ENCODE assay signal across 9 cellular contexts in genomic region chr3:50242778-50243551, GRCh38. TPM values are rescaled to one million over a fixed set of nuclear protein-coding genes. Genes with fewer than 3 reads are reported as not detected.
DNase-seq lines count a peak whose midpoint lies in the region; ATAC-seq and TF ChIP-seq lines count a peak whose summit lies in the region.
"Had no signal": no experiment of that assay in that cellular context is flagged by ENCODE, and none has a peak within 500 bp of the region (broad histone marks: within the 10 kb centered on the region; RNA-seq: fewer than 3 reads in every experiment).

No MANE protein-coding gene starts in this region.

- no peak overlapping the region for H3K4me3 ChIP-seq in GM06990 (replicated peaks; ENCODE audit: low read depth, low read length)
- peak overlapping the region; percentile 51 for H3K4me3 ChIP-seq in coronary artery
- no peak overlapping the region for H3K4me3 ChIP-seq in lung
- no peak overlapping the region for H3K4me3 ChIP-seq in thymus (ENCODE audit: low read length)
- H3K4me3 ChIP-seq in BE2C (ENCODE audit: low read depth, low read length): no peak overlapping the region

- H3K9me3 ChIP-seq in lung (ENCODE audit: control insufficient read depth in 2 of 2, insufficient read depth in 1 of 2, low read length in 1 of 2) (no peaks in the 10 kb centered on the region), thymus (ENCODE audit: control insufficient read depth) (no peaks in the 10 kb centered on the region), BE2C (no peaks in the 10 kb centered on the region)

- H3K4me1 ChIP-seq in lung (ENCODE audit: control insufficient read depth in 2 of 2, insufficient read depth in 2 of 2, low read length in 2 of 2) (peaks cover 7 to 57% of the 10 kb centered on the region in 2 donors), thymus (ENCODE audit: control insufficient read depth, insufficient read depth, low read length) (peaks cover 42% of the 10 kb centered on the region), BE2C (peaks cover 4% of the 10 kb centered on the region)

- DNase-seq in GM06990 (ENCODE audit: extremely low read depth, insufficient read length): peak; percentile 52
- DNase-seq in SKM-1 treated with dmso at 0.1 percent for 144 hours (lab: John Stamatoyannopoulos, UW; ENCODE audit: unreplicated experiment): peak; percentile 96
- DNase-seq in coronary artery (ENCODE audit: low spot score): no peak
- peak; percentile 80 for DNase-seq in lung (ENCODE audit: low spot score)
- DNase-seq in BE2C: no peak
- DNase-seq in GM19238 (ENCODE audit: insufficient read length, low spot score): no peak

- peaks cover 15% of the 10 kb centered on the region for H3K36me3 ChIP-seq in GM06990 (ENCODE audit: control insufficient read depth, insufficient read depth, low read length)
- peaks cover 0 to 12% of the 10 kb centered on the region in 2 donors for H3K36me3 ChIP-seq in lung (ENCODE audit: control insufficient read depth in 2 of 2, insufficient read depth in 2 of 2, low read length in 2 of 2)
- peaks cover 24% of the 10 kb centered on the region for H3K36me3 ChIP-seq in thymus (ENCODE audit: control insufficient read depth, insufficient read depth)
- H3K36me3 ChIP-seq in BE2C: no peaks in the 10 kb centered on the region

- peak overlapping the region; percentile 61 to 87 for H3K27ac ChIP-seq in coronary artery
- H3K27ac ChIP-seq in lung (ENCODE audit: low read depth in 1 of 2, low read length in 1 of 2): peak overlapping the region; percentile 84 to 95
- H3K27ac ChIP-seq in thymus (ENCODE audit: low read depth): peak overlapping the region; percentile 80

- H3K27me3 ChIP-seq in GM06990 (replicated peaks; ENCODE audit: control insufficient read depth, insufficient read depth, low read length) (no peaks in the 10 kb centered on the region), lung (ENCODE audit: control insufficient read depth, insufficient read depth) (no peaks in the 10 kb centered on the region), thymus (ENCODE audit: control insufficient read depth, insufficient read depth) (no peaks in the 10 kb centered on the region), BE2C (no peaks in the 10 kb centered on the region)

- peak; percentile 27 for ATAC-seq in lung (ENCODE audit: insufficient read depth, low FRiP score)
- no peak for ATAC-seq in GM18498 (IDR thresholded peaks at IDR 0.05; ENCODE audit: unreplicated experiment)

- TF ChIP-seq CTCF in GM06990 (IDR thresholded peaks at IDR 0.05; ENCODE audit: insufficient read depth, low read length, poor library complexity, severe bottlenecking) (no peak), coronary artery (IDR thresholded peaks at IDR 0.05) (no peak), lung (IDR thresholded peaks at IDR 0.05; ENCODE audit: control extremely low read depth, extremely low read depth) (no peak), BE2C (IDR thresholded peaks at IDR 0.05; ENCODE audit: low read depth, low read length) (no peak)

- WGBS in lung, 2 donors: 11 to 25% methylated on average over 13 to 14 of the region's 14 CpGs
- 53% methylated on average over 14 of the region's 14 CpGs for WGBS in thymus

RNA-seq across cellular contexts. Expression of gene GNAI2, which starts 7.0 kb away (rescaled TPM):
- 100 to 1,000 TPM; 224 to 332 TPM for total RNA-seq in lung
- polyA plus RNA-seq in lung (100 to 1,000 TPM; 217 to 364 TPM), thymus (187 TPM)
- 107 TPM for polyA plus RNA-seq in BE2C (2012; ENCODE audit: insufficient read depth, insufficient read length, low read depth)

RNA-seq across cellular contexts. Expression of gene SEMA3B, which starts 26.0 kb away (rescaled TPM):
- 10 to 100 TPM; 47.9 to 95.7 TPM for total RNA-seq in lung
- polyA plus RNA-seq in lung: 10 to 100 TPM; 39.6 to 75.6 TPM
- 4.8 TPM for polyA plus RNA-seq in thymus
- 1.5 TPM for polyA plus RNA-seq in BE2C (2012; ENCODE audit: insufficient read depth, insufficient read length, low read depth)

RNA-seq across cellular contexts. Expression of gene LSMEM2, which starts 35.9 kb away (rescaled TPM):
- total RNA-seq in lung: under 1 TPM in 1 of 2 donors, not detected in 1; 0.12 TPM
- polyA plus RNA-seq in lung (under 1 TPM; 0.10 to 0.49 TPM), thymus (0.11 TPM)
- polyA plus RNA-seq in BE2C (2012; ENCODE audit: insufficient read depth, insufficient read length, low read depth): not detected
- total RNA-seq: kidney epithelial cell had no signal

RNA-seq across cellular contexts. Expression of gene SLC38A3, which starts 37.9 kb away (rescaled TPM):
- 1 to 10 TPM in 1 of 2 donors, under 1 TPM in 1; 0.43 to 4.3 TPM for total RNA-seq in lung
- under 1 TPM; 0.08 to 0.24 TPM for polyA plus RNA-seq in lung
- polyA plus RNA-seq in thymus: 0.18 TPM
- 0.43 TPM for polyA plus RNA-seq in BE2C (2012; ENCODE audit: insufficient read depth, insufficient read length, low read depth)

RNA-seq across cellular contexts. Expression of gene IFRD2, which starts 49.3 kb away (rescaled TPM):
- 10 to 100 TPM; 14.7 to 98.8 TPM for total RNA-seq in lung
- polyA plus RNA-seq in lung (100 to 1,000 TPM in 1 of 2 donors, 10 to 100 TPM in 1; 91.4 to 107 TPM), thymus (52.3 TPM)
- polyA plus RNA-seq in BE2C (2012; ENCODE audit: insufficient read depth, insufficient read length, low read depth): 300 TPM

Comparison
In these comparisons a context has a peak if more than half of its experiments do, and no peak if none do; other contexts are left out.
1. DNase-seq: peak in GM06990 (single experiment), SKM-1 treated with dmso at 0.1 percent for 144 hours (single experiment) and lung (single experiment); none in coronary artery (single experiment), BE2C (single experiment) and GM19238 (single experiment).
2. Peak in every context shown above with its lines, with median percentiles within 50 percentile points of each other: H3K27ac ChIP-seq.